In the genomic region with DNA sequence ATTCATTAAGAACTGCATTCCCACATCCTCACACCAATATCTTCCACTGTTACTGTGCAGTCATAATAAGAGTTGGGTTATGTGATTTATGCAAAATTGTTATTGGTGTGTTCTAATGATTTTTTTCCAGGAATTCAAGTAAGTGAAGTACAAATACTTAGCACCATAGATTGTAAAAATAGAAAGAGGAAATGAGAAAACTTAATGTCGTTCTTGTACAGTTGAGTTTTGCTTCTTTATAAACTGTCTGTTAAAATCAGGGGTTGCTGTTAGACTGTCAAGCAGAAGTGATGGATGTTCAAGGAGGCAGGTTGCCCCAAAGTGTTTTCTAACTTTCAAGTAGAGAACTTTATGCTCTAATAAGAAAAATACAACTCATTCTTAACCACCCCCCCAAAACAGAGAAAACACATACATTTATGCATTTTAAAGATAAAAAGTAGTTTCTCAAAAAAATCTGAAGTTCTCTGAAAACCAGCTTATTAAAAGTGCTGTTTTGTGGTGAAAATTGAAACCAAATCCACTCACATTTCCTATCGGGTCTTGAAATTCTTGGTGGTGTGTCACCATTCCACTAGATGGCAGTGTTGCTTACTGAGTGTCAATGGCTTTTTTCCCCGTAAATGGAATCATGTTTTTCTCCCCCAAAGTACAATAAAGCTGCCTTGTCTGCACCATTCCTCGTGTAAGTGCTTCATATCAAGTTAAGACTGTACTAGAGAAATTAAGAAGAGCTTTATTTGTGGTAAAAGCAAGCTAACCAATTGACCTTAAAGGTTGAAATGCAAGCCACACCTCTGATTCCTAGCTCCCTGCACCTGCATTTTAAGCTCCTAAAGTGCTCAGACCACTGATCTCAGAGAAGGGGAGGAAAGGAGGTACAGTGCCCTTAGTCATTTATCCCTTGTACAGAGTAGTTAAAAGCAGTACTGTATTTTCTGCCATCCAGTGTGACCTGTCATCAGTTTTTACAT, we compare ENCODE assay signal across 8 cellular contexts. TPM values are rescaled to one million over a fixed set of nuclear protein-coding genes. Genes with fewer than 3 reads are reported as not detected.
DNase-seq lines count a peak whose midpoint lies in the region; TF ChIP-seq lines count a peak whose summit lies in the region.

No MANE protein-coding gene starts in this region.

- no peaks in the 10 kb centered on the region for H3K9me3 ChIP-seq in GM23248 (ENCODE audit: low read depth)

- no peaks in the 10 kb centered on the region for H3K9me3 Mint-ChIP-seq in activated naive CD4-positive, alpha-beta T cell treated with anti-CD3 and anti-CD28 coated beads, Interleukin-2, amount 50 U/mL, for 24 hours
- H3K9me3 Mint-ChIP-seq in glutamatergic neuron (ENCODE audit: unreplicated experiment), result no peaks in the 10 kb centered on the region

- peak overlapping the region; percentile 50 for H3K4me2 ChIP-seq in GM23248 (ENCODE audit: unreplicated experiment)

- H3K36me3 Mint-ChIP-seq in activated naive CD4-positive, alpha-beta T cell treated with anti-CD3 and anti-CD28 coated beads, Interleukin-2, amount 50 U/mL, for 24 hours, result peaks cover 7% of the 10 kb centered on the region
- H3K36me3 Mint-ChIP-seq in glutamatergic neuron (ENCODE audit: unreplicated experiment), result no peaks in the 10 kb centered on the region

- DNase-seq in NCI-H1092 treated with DMSO at 0.1 percent for 48 hours (lab: John Stamatoyannopoulos, UW) (peak; percentile 39), NCI-H1092 (lab: John Stamatoyannopoulos, UW) (no peak), GM23248 (peak; percentile 76), NCI-H345 treated with DMSO at 0.1 percent for 48 hours (lab: John Stamatoyannopoulos, UW; ENCODE audit: unreplicated experiment) (peak; percentile 29), glutamatergic neuron (no peak), occipital lobe (lab: John Stamatoyannopoulos, UW) (no peak)
- peak; percentile 43 for DNase-seq in stimulated activated CD8-positive, alpha-beta memory T cell treated with anti-CD3 and anti-CD28 coated beads, Interleukin-12 subunit alpha, Interleukin-12 subunit beta, amount 100 ng/mL, for 1 hour (ENCODE audit: low read depth)

- no peaks in the 10 kb centered on the region for H3K27me3 Mint-ChIP-seq in activated naive CD4-positive, alpha-beta T cell treated with anti-CD3 and anti-CD28 coated beads, Interleukin-2, amount 50 U/mL, for 24 hours
- H3K27me3 Mint-ChIP-seq in glutamatergic neuron (ENCODE audit: unreplicated experiment), result peaks cover 7% of the 10 kb centered on the region

- H3K79me2 ChIP-seq in GM23248 (ENCODE audit: insufficient read depth), result peaks cover 43% of the 10 kb centered on the region

- no peaks in the 10 kb centered on the region for H3K27me3 ChIP-seq in GM23248 (replicated peaks; ENCODE audit: insufficient read depth)

- peaks cover 31% of the 10 kb centered on the region for H3F3A ChIP-seq in GM23248 (ENCODE audit: insufficient read depth)

- no peak overlapping the region for H2AFZ ChIP-seq in GM23248

- no peak overlapping the region for H3K9ac ChIP-seq in GM23248

- peaks cover 42% of the 10 kb centered on the region for H3K4me1 Mint-ChIP-seq in activated naive CD4-positive, alpha-beta T cell treated with anti-CD3 and anti-CD28 coated beads, Interleukin-2, amount 50 U/mL, for 24 hours
- no peaks in the 10 kb centered on the region for H3K4me1 Mint-ChIP-seq in glutamatergic neuron (ENCODE audit: low read depth, unreplicated experiment)

- peaks cover 19% of the 10 kb centered on the region; the same call in 1 of the 2 replicates for H3K36me3 ChIP-seq in GM23248 (ENCODE audit: low read depth)

- WGBS in GM23248 (ENCODE audit: low coverage in 1 of 2, low lambda C conversion rate in 2 of 2, missing lambda C conversion rate in 2 of 2), 2 experiments, result 27 to 29% methylated on average over 4 of the region's 4 CpGs

- in situ Hi-C loops in GM23248 (cut with MboI), result loop anchor here (5.0 kb wide), 1 partner anchor 45 kb away; no protein-coding TSS in a partner anchor

- 0 out of 2 replicates have a peak, but pooled peaks cover 6% of the 10 kb centered on the region for H3K4me1 ChIP-seq in GM23248 (ENCODE audit: insufficient read depth)

- TF ChIP-seq CTCF in glutamatergic neuron (IDR thresholded peaks at IDR 0.05; ENCODE audit: partially characterized antibody, unreplicated experiment), result peak; percentile 87

- no peak overlapping the region for H3K27ac ChIP-seq in GM23248

- peak overlapping the region; percentile 14 for H3K27ac Mint-ChIP-seq in activated naive CD4-positive, alpha-beta T cell treated with anti-CD3 and anti-CD28 coated beads, Interleukin-2, amount 50 U/mL, for 24 hours
- no peak overlapping the region for H3K27ac Mint-ChIP-seq in glutamatergic neuron (ENCODE audit: unreplicated experiment)

- no peaks in the 10 kb centered on the region for H4K20me1 ChIP-seq in GM23248 (ENCODE audit: insufficient read depth)

- no peak overlapping the region for H3K4me3 ChIP-seq in GM23248

- no peak overlapping the region for H3K4me3 Mint-ChIP-seq in activated naive CD4-positive, alpha-beta T cell treated with anti-CD3 and anti-CD28 coated beads, Interleukin-2, amount 50 U/mL, for 24 hours
- no peak overlapping the region for H3K4me3 Mint-ChIP-seq in glutamatergic neuron (ENCODE audit: unreplicated experiment)

- no peaks in the 10 kb centered on the region for H3K9me2 ChIP-seq in GM23248 (ENCODE audit: insufficient read depth)

RNA-seq across cellular contexts. Expression of gene IGSF6, which starts 4.7 kb away (rescaled TPM):
- not detected in 2 replicates for total RNA-seq in GM23248 (2014; rRNA removed; shearing (Covaris generic))
- 0.14 and 0.18 TPM in 2 replicates for polyA plus RNA-seq in GM23248 (2016; fragmentation: Nextera tagmentation; extraction: Ambion mirVana)
- total RNA-seq in glutamatergic neuron (ENCODE audit: unreplicated experiment) (not detected), occipital lobe (3.1 TPM)

RNA-seq across cellular contexts. Expression of gene OTOA, which starts 6.7 kb away (rescaled TPM):
- total RNA-seq in GM23248 (2014; rRNA removed; shearing (Covaris generic)), result not detected in 2 replicates
- polyA plus RNA-seq in GM23248 (2016; fragmentation: Nextera tagmentation; extraction: Ambion mirVana), result not detected in 2 replicates
- not detected for total RNA-seq in glutamatergic neuron (ENCODE audit: unreplicated experiment)
- total RNA-seq in occipital lobe, result 1.1 TPM

RNA-seq across cellular contexts. Expression of gene METTL9, which starts 57.7 kb away (rescaled TPM):
- total RNA-seq in GM23248 (2014; rRNA removed; shearing (Covaris generic)), result 326 and 344 TPM in 2 replicates
- polyA plus RNA-seq in GM23248 (2016; fragmentation: Nextera tagmentation; extraction: Ambion mirVana), result 267 and 273 TPM in 2 replicates
- total RNA-seq in glutamatergic neuron (ENCODE audit: unreplicated experiment) (108 TPM), occipital lobe (215 TPM)

Comparison
In these comparisons a context has a peak if more than half of its experiments do, and no peak if none do; other contexts are left out.
1. DNase-seq: peak in NCI-H1092 treated with DMSO at 0.1 percent for 48 hours (single experiment), GM23248 (single experiment), NCI-H345 treated with DMSO at 0.1 percent for 48 hours (single experiment) and stimulated activated CD8-positive, alpha-beta memory T cell treated with anti-CD3 and anti-CD28 coated beads, Interleukin-12 subunit alpha, Interleukin-12 subunit beta, amount 100 ng/mL, for 1 hour (single experiment); none in NCI-H1092 (single experiment), glutamatergic neuron (single experiment) and occipital lobe (single experiment).